Comparison of ENCODE assay signal across 8 cellular contexts in genomic region chr1:149915429-149916192, GRCh38. TPM values are rescaled to one million over a fixed set of nuclear protein-coding genes. Genes with fewer than 3 reads are reported as not detected.
DNase-seq lines count a peak whose midpoint lies in the region; ATAC-seq and TF ChIP-seq lines count a peak whose summit lies in the region.
"Had no signal": no experiment of that assay in that cellular context is flagged by ENCODE, and none has a peak within 500 bp of the region (broad histone marks: within the 10 kb centered on the region; RNA-seq: fewer than 3 reads in every experiment).

No MANE protein-coding gene starts in this region.

- no peak overlapping the region for H4K12ac ChIP-seq in trophoblast cell (ENCODE audit: low read depth, low read length)

- H2BK120ac ChIP-seq in trophoblast cell (ENCODE audit: insufficient read depth, low read length, poor library complexity): no peak overlapping the region

- no peaks in the 10 kb centered on the region for H3K79me2 ChIP-seq in DOHH2 (ENCODE audit: control insufficient read depth, low read length)
- H3K79me2 ChIP-seq in OCI-LY7 (ENCODE audit: insufficient read depth, low read depth, low read length): no peaks in the 10 kb centered on the region
- no peaks in the 10 kb centered on the region for H3K79me2 ChIP-seq in trophoblast cell (ENCODE audit: control insufficient read depth, insufficient read depth, low read length, poor library complexity)

- WGBS in trophoblast cell (ENCODE audit: extremely low coverage, insufficient coverage, insufficient read length): no CpG with 5 or more reads among the region's 11 CpGs

- H3K27ac ChIP-seq in DOHH2 (ENCODE audit: low read depth, low read length) (no peak overlapping the region), OCI-LY7 (ENCODE audit: low read depth, low read length, poor library complexity, severe bottlenecking) (no peak overlapping the region), trophoblast cell (ENCODE audit: low read depth, low read length) (peak overlapping the region; percentile 22)

- no peaks in the 10 kb centered on the region for H3K9me2 ChIP-seq in DOHH2 (replicated peaks; ENCODE audit: control insufficient read depth, low read length)
- no peaks in the 10 kb centered on the region for H3K9me2 ChIP-seq in OCI-LY7 (ENCODE audit: insufficient read depth, low read length)

- no peak overlapping the region for H3K4me3 ChIP-seq in DOHH2 (ENCODE audit: low read length)
- no peak overlapping the region for H3K4me3 ChIP-seq in OCI-LY7 (ENCODE audit: low read depth, low read length, poor library complexity, severe bottlenecking)
- no peak overlapping the region for H3K4me3 ChIP-seq in trophoblast cell (ENCODE audit: low read depth, low read length)

- POLR2A ChIA-PET in OCI-LY7 (lab: Charles Lee): interaction anchor here (1.0 to 1.2 kb wide), 2 partner anchors 11 to 12 kb away, joined by 3 to 4 read pairs; partner anchors contain the start of gene SF3B4

- peaks cover 21% of the 10 kb centered on the region for H3K4me1 ChIP-seq in DOHH2 (ENCODE audit: control insufficient read depth, low read length)
- peaks cover 15% of the 10 kb centered on the region for H3K4me1 ChIP-seq in OCI-LY7 (ENCODE audit: insufficient read depth, low read length, poor library complexity, severe bottlenecking)
- H3K4me1 ChIP-seq in trophoblast cell (ENCODE audit: control insufficient read depth in 1 of 2, insufficient read depth in 2 of 2, low read length in 2 of 2): peaks cover 14 to 18% of the 10 kb centered on the region in 2 experiments

- H3K36me3 ChIP-seq in DOHH2 (ENCODE audit: control insufficient read depth, low read length): no peaks in the 10 kb centered on the region
- H3K36me3 ChIP-seq in OCI-LY7 (ENCODE audit: insufficient read depth, low read length): peaks cover under 1% of the 10 kb centered on the region; the same call in 1 of the 2 replicates
- H3K36me3 ChIP-seq in trophoblast cell (ENCODE audit: control insufficient read depth in 1 of 2, insufficient read depth in 2 of 2, low read length in 2 of 2): peaks cover 8 to 9% of the 10 kb centered on the region in 2 experiments

- no peak overlapping the region for H3K23ac ChIP-seq in trophoblast cell (ENCODE audit: low read length)

- H2AK5ac ChIP-seq in trophoblast cell (ENCODE audit: low read length): no peak overlapping the region

- BruUV-seq in OCI-LY7 (replicated peaks; lab: Mats Ljungman, UMichigan): no TSS peak

- H2BK5ac ChIP-seq in trophoblast cell (ENCODE audit: low read depth, low read length, poor library complexity): no peak overlapping the region

- peaks cover 4% of the 10 kb centered on the region for H3F3A ChIP-seq in DOHH2 (ENCODE audit: control insufficient read depth, insufficient read depth)

- no peak overlapping the region for H3K18ac ChIP-seq in trophoblast cell (ENCODE audit: low read length)

- ATAC-seq in left colon (no peak), GM19395 (IDR thresholded peaks at IDR 0.05; ENCODE audit: unreplicated experiment) (no peak), sciatic nerve (no peak)

- no peaks in the 10 kb centered on the region for H4K20me1 ChIP-seq in DOHH2 (ENCODE audit: control insufficient read depth, insufficient read depth, low read depth, low read length)
- H4K20me1 ChIP-seq in OCI-LY7 (ENCODE audit: insufficient read depth, low read length): no peaks in the 10 kb centered on the region

- no peak overlapping the region for H4K91ac ChIP-seq in trophoblast cell (ENCODE audit: low read depth, low read length)

- no peak overlapping the region for H2AFZ ChIP-seq in OCI-LY7 (ENCODE audit: low read length)
- H2AFZ ChIP-seq in trophoblast cell (ENCODE audit: insufficient read depth, low read length, poor library complexity): no peak overlapping the region

- no peak overlapping the region for H3K14ac ChIP-seq in trophoblast cell (ENCODE audit: low read length)

- DNase-seq in OCI-LY7 (ENCODE audit: low spot score) (no peak), ecto neural progenitor cell (ENCODE audit: low spot score) (peak; percentile 63), trophoblast cell (no peak), left colon (no peak), sciatic nerve (ENCODE audit: low spot score) (no peak)
- DNase-seq: activated gamma-delta T cell had no signal

- H3K4me2 ChIP-seq in DOHH2 (ENCODE audit: low read length) (0 out of 2 replicates have a peak overlapping the region, but pooled peaks have one; percentile 18), OCI-LY7 (ENCODE audit: low read length) (0 out of 2 replicates have a peak overlapping the region, but pooled peaks have one; percentile 62), trophoblast cell (ENCODE audit: low read length) (peak overlapping the region; percentile 71)

- intact Hi-C loops in OCI-LY7 (cut with micrococcal nuclease; ENCODE audit: unreplicated experiment): no loop called here
- intact Hi-C loops in left colon (cut with DNase I, micrococcal nuclease): no loop called here
- intact Hi-C loops in sciatic nerve (cut with DNase I): no loop called here

- peak overlapping the region; percentile 38 for H2BK12ac ChIP-seq in trophoblast cell (ENCODE audit: low read length)

- H3K79me1 ChIP-seq in trophoblast cell (ENCODE audit: low read length): peaks cover 2% of the 10 kb centered on the region

- H3K27me3 ChIP-seq in DOHH2 (ENCODE audit: control insufficient read depth, low read length) (peaks cover 23% of the 10 kb centered on the region), trophoblast cell (ENCODE audit: insufficient read depth, low read length) (no peaks in the 10 kb centered on the region)

- no peak for TF ChIP-seq CTCF in DOHH2 (IDR thresholded peaks at IDR 0.05; ENCODE audit: low read depth, low read length, poor library complexity, severe bottlenecking)
- TF ChIP-seq CTCF in OCI-LY7 (conservative IDR thresholded peaks at IDR 0.05; ENCODE audit: low read length): no peak

- H3K9me3 ChIP-seq in DOHH2 (ENCODE audit: control insufficient read depth, insufficient read depth, low read length) (no peaks in the 10 kb centered on the region), OCI-LY7 (ENCODE audit: low read length) (no peaks in the 10 kb centered on the region), trophoblast cell (ENCODE audit: insufficient read depth, low read depth, low read length) (no peaks in the 10 kb centered on the region)

- H4K8ac ChIP-seq in trophoblast cell (ENCODE audit: low read depth, low read length): no peak overlapping the region

- no peak overlapping the region for H3K4ac ChIP-seq in trophoblast cell (ENCODE audit: low read depth, low read length)

- no peak overlapping the region for H3K9ac ChIP-seq in trophoblast cell (ENCODE audit: low read length)

- CTCF ChIA-PET in OCI-LY7 (lab: Charles Lee; ENCODE audit: unreplicated experiment): no interaction called here

RNA-seq across cellular contexts. Expression of gene SV2A, which starts 2.0 kb away (rescaled TPM):
- 1.0 and 1.3 TPM in 2 replicates for total RNA-seq in OCI-LY7 (2014; rRNA removed; shearing (Covaris generic))
- 1.2 and 1.9 TPM in 2 replicates for total RNA-seq in OCI-LY7 (2022)
- polyA plus RNA-seq in trophoblast cell (2013): 10.8 and 11.9 TPM in 2 replicates
- 1 to 10 TPM; 1.1 to 1.4 TPM for total RNA-seq in left colon
- 1.7 TPM for total RNA-seq in sciatic nerve

RNA-seq across cellular contexts. Expression of gene SF3B4, which starts 12.0 kb away (rescaled TPM):
- total RNA-seq in OCI-LY7 (2014; rRNA removed; shearing (Covaris generic)): 16.7 and 18.0 TPM in 2 replicates
- 64.6 and 70.4 TPM in 2 replicates for total RNA-seq in OCI-LY7 (2022)
- 101 and 103 TPM in 2 replicates for polyA plus RNA-seq in trophoblast cell (2013)
- total RNA-seq in left colon: 10 to 100 TPM; 51.4 to 58.0 TPM
- 32.7 TPM for total RNA-seq in sciatic nerve

RNA-seq across cellular contexts. Expression of gene BOLA1, which starts 16.2 kb away (rescaled TPM):
- total RNA-seq in OCI-LY7 (2014; rRNA removed; shearing (Covaris generic)): 9.4 and 9.6 TPM in 2 replicates
- 9.4 and 10.2 TPM in 2 replicates for total RNA-seq in OCI-LY7 (2022)
- polyA plus RNA-seq in trophoblast cell (2013): 8.6 and 9.4 TPM in 2 replicates
- 10 to 100 TPM; 11.0 to 12.6 TPM for total RNA-seq in left colon
- total RNA-seq in sciatic nerve: 13.7 TPM

RNA-seq across cellular contexts. Expression of gene MTMR11, which starts 21.1 kb away (rescaled TPM):
- total RNA-seq in OCI-LY7 (2014; rRNA removed; shearing (Covaris generic)): 0.08 and 0.09 TPM in 2 replicates
- 0.24 TPM in 1 of 2 replicates, not detected in the other for total RNA-seq in OCI-LY7 (2022)
- polyA plus RNA-seq in trophoblast cell (2013): 17.1 and 18.3 TPM in 2 replicates
- 100 to 1,000 TPM; 176 to 247 TPM for total RNA-seq in left colon
- 16.4 TPM for total RNA-seq in sciatic nerve

Comparison
In these comparisons a context has a peak if more than half of its experiments do, and no peak if none do; other contexts are left out.
1. H3K4me2 ChIP-seq: peak in every context shown above with its lines; median percentile 71 in trophoblast cell; 62 in OCI-LY7; 18 in DOHH2.